In the genomic region with DNA sequence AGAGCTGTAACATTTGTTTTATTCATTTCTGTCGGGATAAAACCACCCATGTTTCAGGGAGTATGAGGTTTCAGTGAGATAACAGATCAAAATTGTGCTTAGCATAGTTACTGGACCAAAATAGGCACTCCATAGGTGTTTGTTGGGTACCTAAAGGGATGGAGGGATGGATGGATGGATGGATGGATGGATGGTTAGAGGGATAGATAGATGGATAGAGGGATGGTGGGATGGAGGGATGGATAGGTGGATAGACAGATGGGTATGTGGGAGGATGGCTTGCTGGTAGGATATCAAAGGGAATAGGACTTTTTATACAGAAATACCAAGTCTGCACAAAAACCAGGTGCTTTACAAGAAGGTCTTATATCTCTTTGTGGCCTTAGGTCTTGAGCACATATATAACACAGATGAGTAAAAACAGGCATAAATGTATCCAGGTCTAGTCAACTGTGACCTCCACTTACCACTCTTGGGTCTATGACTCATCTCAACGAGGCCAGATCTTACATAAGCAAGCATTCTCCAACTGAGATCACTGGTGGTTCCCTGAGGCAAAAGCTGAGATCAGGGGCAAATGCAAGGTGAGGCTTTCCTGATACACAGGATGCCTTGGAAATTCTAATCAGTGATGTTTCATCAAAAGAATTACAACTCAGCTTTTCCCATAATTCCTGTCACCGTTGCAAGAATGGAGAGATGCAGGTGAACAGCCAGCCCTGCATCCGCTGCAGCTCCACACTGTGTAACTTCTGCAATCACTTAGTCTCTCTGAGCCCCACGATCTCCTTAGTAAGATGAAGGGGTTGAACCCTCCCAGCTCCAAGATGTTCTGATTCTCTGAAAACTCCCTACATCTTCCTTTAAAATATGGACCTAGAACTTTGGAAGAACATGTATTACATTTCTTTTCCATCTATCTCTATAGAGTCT, we compare ENCODE assay signal across 8 cellular contexts. TPM values are rescaled to one million over a fixed set of nuclear protein-coding genes. Genes with fewer than 3 reads are reported as not detected.
DNase-seq lines count a peak whose midpoint lies in the region; ATAC-seq and TF ChIP-seq lines count a peak whose summit lies in the region.

No MANE protein-coding gene starts in this region.

- TF ChIP-seq CTCF in spleen (IDR thresholded peaks at IDR 0.05 in 8 of 11, conservative IDR thresholded peaks at IDR 0.05 in 3 of 11) (no peak), hepatocyte (IDR thresholded peaks at IDR 0.05; ENCODE audit: poor library complexity) (no peak)

- intact Hi-C loops in spleen (cut with DNase I; ENCODE audit: low total_unique reads): no loop called here

- H3K27me3 ChIP-seq in spleen (replicated peaks in 1 of 7): no peaks in the 10 kb centered on the region
- no peaks in the 10 kb centered on the region for H3K27me3 ChIP-seq in hepatocyte

- H3K9me3 ChIP-seq in spleen (no peaks in the 10 kb centered on the region), hepatocyte (ENCODE audit: low read depth) (no peaks in the 10 kb centered on the region)

- H3K4me3 ChIP-seq in spleen: no peak overlapping the region
- H3K4me3 ChIP-seq in hepatocyte: no peak overlapping the region

- H3K36me3 ChIP-seq in spleen (peaks cover 0 to 24% (median 0%) of the 10 kb centered on the region in 6 donors), hepatocyte (replicated peaks; ENCODE audit: insufficient read depth, low read depth) (no peaks in the 10 kb centered on the region)

- no peaks in the 10 kb centered on the region for H3K79me2 ChIP-seq in hepatocyte

- H4K20me1 ChIP-seq in hepatocyte (ENCODE audit: insufficient read depth, poor library complexity, severe bottlenecking): no peaks in the 10 kb centered on the region

- no peak overlapping the region for H2AFZ ChIP-seq in hepatocyte

- peak; percentile 76 for ATAC-seq in GM18907 (IDR thresholded peaks at IDR 0.05; ENCODE audit: unreplicated experiment)
- peak; percentile 69 for ATAC-seq in HG03066 (IDR thresholded peaks at IDR 0.05; ENCODE audit: low read depth, unreplicated experiment)

- DNase-seq in AG08396 (ENCODE audit: low spot score): peak; percentile 36
- peak; percentile 18 to 39 for DNase-seq in activated CD4-positive, alpha-beta T cell treated with anti-CD3 and anti-CD28 coated beads, Interleukin-2, amount 50 U/mL, for 48 hours
- peak; percentile 19 for DNase-seq in spleen
- no peak for DNase-seq in DMS 273 (lab: John Stamatoyannopoulos, UW; ENCODE audit: unreplicated experiment)
- DNase-seq in retina: no peak
- no peak for DNase-seq in hepatocyte (ENCODE audit: low spot score)

- H3K27ac ChIP-seq in spleen (no peak overlapping the region), hepatocyte (no peak overlapping the region)

- WGBS in spleen, 5 donors: 55 to 66% (median 64%) methylated on average over 5 of the region's 5 CpGs
- WGBS in hepatocyte (ENCODE audit: low lambda C conversion rate, missing lambda C conversion rate): 75% methylated on average over 5 of the region's 5 CpGs

- H3K4me1 ChIP-seq in spleen (peaks cover 0 to 50% (median 19%) of the 10 kb centered on the region in 6 donors), hepatocyte (ENCODE audit: insufficient read depth) (no peaks in the 10 kb centered on the region)

- no peaks in the 10 kb centered on the region for H3K9me2 ChIP-seq in hepatocyte (replicated peaks; ENCODE audit: insufficient read depth)

- no peak overlapping the region for H3K4me2 ChIP-seq in hepatocyte

- no peak for TF ChIP-seq POLR2A in spleen (IDR thresholded peaks at IDR 0.05)

RNA-seq across cellular contexts. Expression of a gene that starts 32.0 kb away (rescaled TPM):
- total RNA-seq in spleen: 10 to 100 TPM; 13.8 to 32.2 (median 28.2) TPM
- 1 to 10 TPM; 5.0 to 7.5 (median 5.7) TPM for polyA plus RNA-seq in spleen
- 0.37 and 0.96 TPM in 2 replicates for total RNA-seq in hepatocyte
- 0.29 and 1.4 TPM in 2 replicates for polyA plus RNA-seq in hepatocyte

RNA-seq across cellular contexts. Expression of a gene that starts 56.1 kb away (rescaled TPM):
- total RNA-seq in spleen (10 to 100 TPM; 16.5 to 26.4 (median 21.8) TPM), hepatocyte (13.5 and 19.9 TPM in 2 replicates)
- polyA plus RNA-seq in spleen (1 to 10 TPM; 3.5 to 5.4 (median 3.6) TPM), hepatocyte (4.2 and 6.9 TPM in 2 replicates)

Comparison
In these comparisons a context has a peak if more than half of its experiments do, and no peak if none do; other contexts are left out.
1. DNase-seq: peak in AG08396 (single experiment), activated CD4-positive, alpha-beta T cell treated with anti-CD3 and anti-CD28 coated beads, Interleukin-2, amount 50 U/mL, for 48 hours (2 of 2) and spleen (single experiment); none in DMS 273 (single experiment), retina (single experiment) and hepatocyte (single experiment).